9 cellular contexts compared by ENCODE assay signal in genomic region chr6:26016326-26017275, GRCh38. TPM values are rescaled to one million over a fixed set of nuclear protein-coding genes. Genes with fewer than 3 reads are reported as not detected.
A peak's percentile ranks its signal among the peaks of the same experiment; 100 is the strongest.
DNase-seq lines count a peak whose midpoint lies in the region; ATAC-seq and TF ChIP-seq lines count a peak whose summit lies in the region.
"Had no signal": no experiment of that assay in that cellular context is flagged by ENCODE, and none has a peak within 500 bp of the region (broad histone marks: within the 10 kb centered on the region; RNA-seq: fewer than 3 reads in every experiment).

No MANE protein-coding gene starts in this region.

- CTCF ChIA-PET in AG04450 (lab: Charles Lee) (interaction anchor here (0.6 to 10.7 kb wide), 35 partner anchors 7 to 1851 kb away, joined by 3 to 152 read pairs (median 4); a partner anchor contains a TSS), RWPE1 (lab: Yijun Ruan, JAX) (interaction anchor here (0.5 to 3.1 kb wide), 5 partner anchors 10 to 738 kb away, joined by 3 to 13 read pairs (median 4); no protein-coding TSS in a partner anchor)

- no peaks in the 10 kb centered on the region; the same call in 1 of the 2 replicates for H3K9me3 ChIP-seq in AG04450 (ENCODE audit: control insufficient read depth, insufficient read depth, low read length)

- peak overlapping the region; percentile 75 to 83 (median 81) for H3K4me3 Mint-ChIP-seq in nephron

- H3K27ac ChIP-seq in AG04450 (ENCODE audit: low read depth, low read length) = peak overlapping the region; percentile 86
- H3K27ac ChIP-seq in RWPE1 = peak overlapping the region; percentile 88

- peak overlapping the region; percentile 86 to 93 (median 91) for H3K27ac Mint-ChIP-seq in nephron

- no peaks in the 10 kb centered on the region for H3K27me3 ChIP-seq in AG04450 (ENCODE audit: control insufficient read depth, insufficient read depth, low read length)

- DNase-seq in AG04450 (ENCODE audit: low read depth, low spot score) = no peak
- DNase-seq in RWPE1 (ENCODE audit: low spot score) = no peak
- DNase-seq in epithelial cell of proximal tubule (ENCODE audit: low read depth) = no peak
- DNase-seq in globus pallidus (ENCODE audit: low spot score) = no peak
- DNase-seq in G401 (ENCODE audit: low spot score) = no peak

- TF ChIP-seq CTCF in AG04450 (IDR thresholded peaks at IDR 0.05; ENCODE audit: low read depth, low read length) (no peak), RWPE1 (conservative IDR thresholded peaks at IDR 0.05; ENCODE audit: low read depth) (no peak), epithelial cell of proximal tubule (conservative IDR thresholded peaks at IDR 0.05; ENCODE audit: low read depth, low read length) (no peak), nephron (IDR thresholded peaks at IDR 0.05; ENCODE audit: unreplicated experiment in 3 of 3) (no peak)

- POLR2A ChIA-PET in AG04450 (lab: Yijun Ruan, JAX) (interaction anchor here (0.5 to 2.9 kb wide), 17 partner anchors 10 to 1876 kb away, joined by 3 to 33 read pairs (median 4); a partner anchor contains a TSS), RWPE1 (lab: Yijun Ruan, JAX; ENCODE audit: low non-redundant PET) (interaction anchor here (0.5 to 1.1 kb wide), 4 partner anchors 15 to 142 kb away, joined by 3 to 4 read pairs (median 3); a partner anchor contains a TSS)

- H3K27me3 Mint-ChIP-seq in nephron (ENCODE audit: low read depth) = no peaks in the 10 kb centered on the region
- H3K27me3 Mint-ChIP-seq: effector memory CD8-positive, alpha-beta T cell had no signal

- H3K4me3 ChIP-seq in AG04450 (ENCODE audit: low read depth, low read length) (peak overlapping the region; percentile 61), epithelial cell of proximal tubule (ENCODE audit: low read depth, low read length) (peak overlapping the region; percentile 51)

- H3K4me1 Mint-ChIP-seq in nephron = no peaks in the 10 kb centered on the region

- H3K36me3 Mint-ChIP-seq in nephron (ENCODE audit: low read depth) = no peaks in the 10 kb centered on the region

- peaks cover 2% of the 10 kb centered on the region for H3K9me3 Mint-ChIP-seq in nephron
- H3K9me3 Mint-ChIP-seq: effector memory CD8-positive, alpha-beta T cell had no signal

- ATAC-seq in HG03571 (IDR thresholded peaks at IDR 0.05; ENCODE audit: unreplicated experiment) (no peak), GM21381 (IDR thresholded peaks at IDR 0.05; ENCODE audit: unreplicated experiment) (no peak)
- ATAC-seq: effector memory CD8-positive, alpha-beta T cell had no signal

- in situ Hi-C loops in G401 (cut with HindIII; ENCODE audit: low sequenced_read_pairs) = no loop called here

RNA-seq across cellular contexts. Expression of gene TRIM38, which starts 54.0 kb away (rescaled TPM):
- 8.2 and 9.1 TPM in 2 replicates for polyA plus RNA-seq in AG04450 (2011; rRNA removed)
- 10.2 and 11.4 TPM in 2 replicates for polyA minus RNA-seq in AG04450 (2011; rRNA and poly(A)+ RNA removed)
- 3.0 and 4.2 TPM in 2 replicates for total RNA-seq in epithelial cell of proximal tubule
- 0.03 and 0.06 TPM in 2 replicates for total RNA-seq in G401 (2014; rRNA removed; shearing (Covaris generic))
